Comparison of ENCODE assay signal across 9 cellular contexts in genomic region chr14:23588884-23589598, GRCh38. TPM values are rescaled to one million over a fixed set of nuclear protein-coding genes. Genes with fewer than 3 reads are reported as not detected.
DNase-seq lines count a peak whose midpoint lies in the region; ATAC-seq, FAIRE-seq and TF ChIP-seq lines count a peak whose summit lies in the region.
"Had no signal": no experiment of that assay in that cellular context is flagged by ENCODE, and none has a peak within 500 bp of the region (broad histone marks: within the 10 kb centered on the region; RNA-seq: fewer than 3 reads in every experiment).

No MANE protein-coding gene starts in this region.

- peaks cover 17% of the 10 kb centered on the region for H3K27me3 Mint-ChIP-seq in activated T-cell treated with anti-CD3 and anti-CD28 coated beads, Interleukin-2, amount 50 U/mL, for 4 hours (ENCODE audit: low read depth)

- H3K79me2 ChIP-seq in PC-9 (ENCODE audit: low read depth) (no peaks in the 10 kb centered on the region), neural cell (replicated peaks; ENCODE audit: insufficient read depth, low read length) (no peaks in the 10 kb centered on the region)

- H3K36me3 ChIP-seq in PC-9 (ENCODE audit: low read depth) = no peaks in the 10 kb centered on the region
- H3K36me3 ChIP-seq in neural cell (ENCODE audit: insufficient read depth, low read length) = no peaks in the 10 kb centered on the region

- peak; percentile 90 for DNase-seq in EH (ENCODE audit: low read depth)
- DNase-seq in H54 (ENCODE audit: insufficient read length, low spot score) = peak; percentile 83
- DNase-seq in PC-9 = peak; percentile 62 to 83
- DNase-seq in activated T-cell treated with anti-CD3 and anti-CD28 coated beads, Interleukin-2, amount 50 U/mL, for 4 hours = peak; percentile 65
- DNase-seq in fibroblast of gingiva (ENCODE audit: low read depth) = peak; percentile 60
- DNase-seq in stimulated activated naive CD8-positive, alpha-beta T cell treated with anti-CD3 and anti-CD28 coated beads, Interleukin-15, Interleukin-2, amounts not matched to agents 100 U/mL and 50 U/mL, for 24 hours = peak; percentile 87

- intact Hi-C loops in PC-9 (cut with micrococcal nuclease; ENCODE audit: unreplicated experiment) = loop anchor here (1.0 to 2.0 kb wide), 6 partner anchors 78 to 448 kb away; no protein-coding TSS in a partner anchor

- H3K4me1 ChIP-seq in PC-9 (replicated peaks; ENCODE audit: insufficient read depth) = peaks cover 7% of the 10 kb centered on the region; the same call in 1 of the 2 replicates

- H3K27me3 ChIP-seq in PC-9 (ENCODE audit: insufficient read depth, low read depth) (no peaks in the 10 kb centered on the region), neural cell (ENCODE audit: insufficient read depth, low read depth, low read length) (no peaks in the 10 kb centered on the region)

- H3F3A ChIP-seq in PC-9 (ENCODE audit: insufficient read depth, low read depth) = no peaks in the 10 kb centered on the region
- no peaks in the 10 kb centered on the region for H3F3A ChIP-seq in neural cell (ENCODE audit: insufficient read depth, low read length, poor library complexity, severe bottlenecking)

- H3K9me3 ChIP-seq in PC-9 (ENCODE audit: insufficient read depth, low read depth) (no peaks in the 10 kb centered on the region), neural cell (ENCODE audit: low read length) (no peaks in the 10 kb centered on the region)

- CTCF ChIA-PET in PC-9 (lab: Charles Lee) = interaction anchor here (0.5 to 1.1 kb wide), 5 partner anchors 43 to 321 kb away, joined by 3 to 10 read pairs (median 6); no protein-coding TSS in a partner anchor

- H3K4me2 ChIP-seq in PC-9 (no peak overlapping the region), neural cell (ENCODE audit: low read length) (no peak overlapping the region)

- H4K20me1 ChIP-seq in PC-9 (ENCODE audit: insufficient read depth) (no peaks in the 10 kb centered on the region), neural cell (ENCODE audit: insufficient read depth) (no peaks in the 10 kb centered on the region)

- peak; percentile 82 for TF ChIP-seq CTCF in LNCAP (IDR thresholded peaks at IDR 0.05)
- TF ChIP-seq CTCF in PC-9 (conservative IDR thresholded peaks at IDR 0.05) = peak; percentile 78
- peak; percentile 95 for TF ChIP-seq CTCF in neural cell (IDR thresholded peaks at IDR 0.05; ENCODE audit: poor library complexity, severe bottlenecking)

- TF ChIP-seq EP300 in neural cell (conservative IDR thresholded peaks at IDR 0.05; ENCODE audit: poor library complexity, severe bottlenecking) = peak; percentile 42

- peak; percentile 89 for FAIRE-seq in H54 (lab: Jason Lieb, UNC)

- H3K9me2 ChIP-seq in PC-9 (ENCODE audit: insufficient read depth) (no peaks in the 10 kb centered on the region), neural cell (ENCODE audit: insufficient read depth, low read length) (no peaks in the 10 kb centered on the region)

- peak overlapping the region; percentile 40 for H3K9ac ChIP-seq in neural cell (ENCODE audit: low read length)

- peak; percentile 97 to 99 for ATAC-seq in activated T-cell treated with anti-CD3 and anti-CD28 coated beads, Interleukin-2, amount 50 U/mL, for 4 hours
- peak; percentile 93 for ATAC-seq in stimulated activated naive CD8-positive, alpha-beta T cell treated with anti-CD3 and anti-CD28 coated beads, Interleukin-15, Interleukin-2, amounts not matched to agents 100 U/mL and 50 U/mL, for 24 hours

- no peak overlapping the region for H3K4me3 Mint-ChIP-seq in activated T-cell treated with anti-CD3 and anti-CD28 coated beads, Interleukin-2, amount 50 U/mL, for 4 hours

- peaks cover 5% of the 10 kb centered on the region for H3K4me1 Mint-ChIP-seq in activated T-cell treated with anti-CD3 and anti-CD28 coated beads, Interleukin-2, amount 50 U/mL, for 4 hours (ENCODE audit: low read depth)

- H3K36me3 Mint-ChIP-seq in activated T-cell treated with anti-CD3 and anti-CD28 coated beads, Interleukin-2, amount 50 U/mL, for 4 hours (ENCODE audit: insufficient read depth) = no peaks in the 10 kb centered on the region

- no peak overlapping the region for H2AFZ ChIP-seq in PC-9
- H2AFZ ChIP-seq in neural cell (ENCODE audit: low read depth, low read length) = peak overlapping the region; percentile 38

- BruUV-seq in PC-9 (replicated peaks; lab: Mats Ljungman, UMichigan) = no TSS peak

- POLR2A ChIA-PET in PC-9 (lab: Charles Lee; ENCODE audit: unreplicated experiment) = interaction anchor here (0.6 to 0.7 kb wide), 2 partner anchors 287 to 469 kb away, joined by 4 read pairs; partner anchors contain the start of gene PPP1R3E

- H3K27ac ChIP-seq in PC-9 (no peak overlapping the region), neural cell (ENCODE audit: low read length) (peak overlapping the region; percentile 46)

- peak; percentile 89 for TF ChIP-seq RAD21 in neural cell (conservative IDR thresholded peaks at IDR 0.05)

- H3K9me3 Mint-ChIP-seq in activated T-cell treated with anti-CD3 and anti-CD28 coated beads, Interleukin-2, amount 50 U/mL, for 4 hours = no peaks in the 10 kb centered on the region

- H3K4me3 ChIP-seq in PC-9 (no peak overlapping the region), neural cell (ENCODE audit: low read length) (no peak overlapping the region)

- no peak for TF ChIP-seq POLR2A in H54 (IDR thresholded peaks at IDR 0.05; ENCODE audit: low read depth, low read length)

TF ChIP-seq in neural cell, 6 proteins besides CTCF, POLR2A, EP300 and RAD21:
- TF ChIP-seq REST (IDR thresholded peaks at IDR 0.05; ENCODE audit: borderline replicate concordance) (peak; percentile 38), SMC3 (conservative IDR thresholded peaks at IDR 0.05; ENCODE audit: poor library complexity) (peak; percentile 91), EZH2 (IDR thresholded peaks at IDR 0.05; ENCODE audit: borderline replicate concordance, insufficient read depth, low read length, poor library complexity, severe bottlenecking) (no peak), POLR2AphosphoS5 (IDR thresholded peaks at IDR 0.05) (peak; percentile 45), TAF1 (IDR thresholded peaks at IDR 0.05; ENCODE audit: low read depth) (no peak), MXI1 (conservative IDR thresholded peaks at IDR 0.05; ENCODE audit: poor library complexity, severe bottlenecking) (no peak)

RNA-seq across cellular contexts. Expression of gene JPH4, which starts 10.5 kb away (rescaled TPM):
- total RNA-seq in PC-9 (2021) = not detected in 2 replicates
- under 1 TPM; 0.11 to 0.27 (median 0.13) TPM for total RNA-seq in activated T-cell treated with anti-CD3 and anti-CD28 coated beads, Interleukin-2, amount 50 U/mL, for 4 hours
- 68.2 and 76.9 TPM in 2 replicates for polyA plus RNA-seq in neural cell
- 59.4 and 60.7 TPM in 2 replicates for polyA minus RNA-seq in neural cell
- total RNA-seq: mononuclear cell had no signal

RNA-seq across cellular contexts. Expression of gene AP1G2, which starts 21.4 kb away (rescaled TPM):
- 128 and 160 TPM in 2 replicates for total RNA-seq in PC-9 (2021)
- 100 to 1,000 TPM in 2 of 3 donors, 10 to 100 TPM in 1; 86.9 to 113 (median 108) TPM for total RNA-seq in activated T-cell treated with anti-CD3 and anti-CD28 coated beads, Interleukin-2, amount 50 U/mL, for 4 hours
- 127 and 163 TPM in 2 replicates for polyA plus RNA-seq in neural cell
- 46.5 and 53.4 TPM in 2 replicates for polyA minus RNA-seq in neural cell

RNA-seq across cellular contexts. Expression of gene THTPA, which starts 33.0 kb away (rescaled TPM):
- 3.4 and 4.1 TPM in 2 replicates for total RNA-seq in PC-9 (2021)
- 10 to 100 TPM; 17.1 to 18.8 (median 17.6) TPM for total RNA-seq in activated T-cell treated with anti-CD3 and anti-CD28 coated beads, Interleukin-2, amount 50 U/mL, for 4 hours
- 51.3 and 58.2 TPM in 2 replicates for polyA plus RNA-seq in neural cell
- polyA minus RNA-seq in neural cell = 25.8 and 37.0 TPM in 2 replicates

RNA-seq across cellular contexts. Expression of gene ZFHX2, which starts 37.5 kb away (rescaled TPM):
- 3.7 and 5.3 TPM in 2 replicates for total RNA-seq in PC-9 (2021)
- total RNA-seq in activated T-cell treated with anti-CD3 and anti-CD28 coated beads, Interleukin-2, amount 50 U/mL, for 4 hours = 1 to 10 TPM in 2 of 3 donors, under 1 TPM in 1; 0.58 to 1.1 (median 1.1) TPM
- 0.72 and 1.7 TPM in 2 replicates for polyA plus RNA-seq in neural cell
- polyA minus RNA-seq in neural cell = 5.4 and 13.0 TPM in 2 replicates

RNA-seq across cellular contexts. Expression of gene DHRS2, which starts 47.1 kb away (rescaled TPM):
- 0.55 and 1.3 TPM in 2 replicates for total RNA-seq in PC-9 (2021)
- total RNA-seq in activated T-cell treated with anti-CD3 and anti-CD28 coated beads, Interleukin-2, amount 50 U/mL, for 4 hours = 1 to 10 TPM; 1.4 to 3.2 (median 1.7) TPM
- polyA plus RNA-seq in neural cell = 1.3 and 2.1 TPM in 2 replicates
- polyA minus RNA-seq in neural cell = 0.69 and 1.5 TPM in 2 replicates
- total RNA-seq: mononuclear cell had no signal
